In genomic region chr17:53619025-53619424, GRCh38 we compare ENCODE assay signal across 20 cellular contexts.
DNase-seq lines count a peak whose midpoint lies in the region; ATAC-seq, FAIRE-seq and TF ChIP-seq lines count a peak whose summit lies in the region.
"Had no signal": no experiment of that assay in that cellular context is flagged by ENCODE, and none has a peak within 500 bp of the region (broad histone marks: within the 10 kb centered on the region; RNA-seq: fewer than 3 reads in every experiment).

No MANE protein-coding gene starts in this region.

- H2BK20ac ChIP-seq in H1 (ENCODE audit: low read length), result no peak overlapping the region

- TF ChIP-seq POLR2A in A549 (IDR thresholded peaks at IDR 0.05; ENCODE audit: low read length) (no peak), H1 (IDR thresholded peaks at IDR 0.05; ENCODE audit: control extremely low read depth in 1 of 2, low read depth in 2 of 2, low read length in 2 of 2) (no peak)

- H3K4me3 ChIP-seq in A549 (no peak overlapping the region), H1 (ENCODE audit: extremely low read depth in 1 of 4, insufficient read depth in 2 of 4, low read depth in 3 of 4, low read length in 4 of 4) (no peak overlapping the region), smooth muscle cell (no peak overlapping the region)
- H3K4me3 ChIP-seq: HAP-1 had no signal

- H3K27ac Mint-ChIP-seq in activated naive CD4-positive, alpha-beta T cell treated with anti-CD3 and anti-CD28 coated beads, Interleukin-2, amount 50 U/mL, for 72 hours, result no peak overlapping the region
- no peak overlapping the region for H3K27ac Mint-ChIP-seq in activated CD4-positive, alpha-beta memory T cell treated with anti-CD3 and anti-CD28 coated beads, Interleukin-2, amount 10 ng/mL, durations not matched to agents 7 days and 5 days
- H3K27ac Mint-ChIP-seq: CD4-positive, alpha-beta memory T cell; HFFc6 had no signal

- H3K4me2 ChIP-seq in A549, result no peak overlapping the region
- no peak overlapping the region for H3K4me2 ChIP-seq in H1 (ENCODE audit: insufficient read depth in 1 of 2, low read depth in 2 of 2, low read length in 2 of 2)
- no peak overlapping the region for H3K4me2 ChIP-seq in smooth muscle cell

- no peak overlapping the region for H2BK5ac ChIP-seq in H1 (ENCODE audit: low read depth, low read length)

- no peak for ATAC-seq in A549
- ATAC-seq in activated naive CD4-positive, alpha-beta T cell treated with anti-CD3 and anti-CD28 coated beads, Interleukin-2, amount 50 U/mL, for 72 hours, result no peak

- no peaks in the 10 kb centered on the region for H3K23me2 ChIP-seq in H1 (ENCODE audit: low read depth, low read length)

- no peak overlapping the region for H3K4me3 Mint-ChIP-seq in activated CD4-positive, alpha-beta memory T cell treated with anti-CD3 and anti-CD28 coated beads, Interleukin-2, amount 10 ng/mL, durations not matched to agents 7 days and 5 days
- H3K4me3 Mint-ChIP-seq: CD4-positive, alpha-beta memory T cell; HFFc6 had no signal

- no peaks in the 10 kb centered on the region for H3F3A ChIP-seq in smooth muscle cell (ENCODE audit: low read depth)

- WGBS in A549 (ENCODE audit: missing lambda C conversion rate), result 22% methylated on average over 3 of the region's 3 CpGs
- 85% methylated on average over 3 of the region's 3 CpGs; no CpG with 5 or more reads in 1 of the 2 experiments for WGBS in H1 (ENCODE audit: extremely low coverage in 1 of 2, insufficient coverage in 1 of 2, insufficient read length in 1 of 2, insufficient replicate concordance in 2 of 2, low coverage in 1 of 2, low lambda C conversion rate in 2 of 2, missing lambda C conversion rate in 1 of 2), 2 experiments
- WGBS in smooth muscle cell (ENCODE audit: low lambda C conversion rate), result 54% methylated on average over 3 of the region's 3 CpGs

- CTCF ChIA-PET in A549 (lab: Yijun Ruan, JAX), result no interaction called here
- CTCF ChIA-PET in H1 (lab: Charles Lee; ENCODE audit: partially characterized antibody), result no interaction called here
- CTCF ChIA-PET in activated CD4-positive, alpha-beta memory T cell treated with anti-CD3 and anti-CD28 coated beads, Interleukin-2, amount 10 ng/mL, durations not matched to agents 7 days and 5 days (lab: Charles Lee), result no interaction called here

- peaks cover 3 to 7% of the 10 kb centered on the region in 2 donors for H3K9me3 Mint-ChIP-seq in activated naive CD4-positive, alpha-beta T cell treated with anti-CD3 and anti-CD28 coated beads, Interleukin-2, amount 50 U/mL, for 72 hours
- H3K9me3 Mint-ChIP-seq in activated CD4-positive, alpha-beta memory T cell treated with anti-CD3 and anti-CD28 coated beads, Interleukin-2, amount 10 ng/mL, durations not matched to agents 7 days and 5 days, result no peaks in the 10 kb centered on the region

- TF ChIP-seq RAD21 in A549 (conservative IDR thresholded peaks at IDR 0.05 in 1 of 2, IDR thresholded peaks at IDR 0.05 in 1 of 2), result no peak
- TF ChIP-seq RAD21 in H1 (IDR thresholded peaks at IDR 0.05 in 1 of 2, conservative IDR thresholded peaks at IDR 0.05 in 1 of 2; ENCODE audit: low read depth in 2 of 2, low read length in 2 of 2), result no peak

- peak; percentile 59 for FAIRE-seq in A549 (lab: Jason Lieb, UNC)
- peak; percentile 33 for FAIRE-seq in HTR-8/SVneo (lab: Jason Lieb, UNC)
- no peak for FAIRE-seq in H1 (lab: Jason Lieb, UNC)
- FAIRE-seq: GM12891, GM18507 had no signal

- no peaks in the 10 kb centered on the region for H3K36me3 Mint-ChIP-seq in activated naive CD4-positive, alpha-beta T cell treated with anti-CD3 and anti-CD28 coated beads, Interleukin-2, amount 50 U/mL, for 72 hours
- no peaks in the 10 kb centered on the region for H3K36me3 Mint-ChIP-seq in activated CD4-positive, alpha-beta memory T cell treated with anti-CD3 and anti-CD28 coated beads, Interleukin-2, amount 10 ng/mL, durations not matched to agents 7 days and 5 days (ENCODE audit: low read depth)
- H3K36me3 Mint-ChIP-seq: CD4-positive, alpha-beta memory T cell had no signal

- no peak overlapping the region for H2AFZ ChIP-seq in H1 (ENCODE audit: low read length)
- peak overlapping the region; percentile 25 for H2AFZ ChIP-seq in smooth muscle cell (ENCODE audit: low read depth)

- no peaks in the 10 kb centered on the region for H3K9me3 ChIP-seq in A549
- H3K9me3 ChIP-seq in H1 (ENCODE audit: insufficient read depth in 2 of 2, low read depth in 1 of 2, low read length in 1 of 2), result no peaks in the 10 kb centered on the region
- H3K9me3 ChIP-seq in smooth muscle cell (replicated peaks; ENCODE audit: low read depth), result no peaks in the 10 kb centered on the region
- H3K9me3 ChIP-seq: HAP-1 had no signal

- no peak overlapping the region for H3K9ac ChIP-seq in H1 (replicated peaks in 1 of 4; ENCODE audit: extremely low read depth in 1 of 4, low read depth in 3 of 4, low read length in 3 of 4)
- no peak overlapping the region for H3K9ac ChIP-seq in smooth muscle cell (ENCODE audit: low read depth)

- no peak overlapping the region for H4K5ac ChIP-seq in H1 (ENCODE audit: insufficient read length, low read depth, low read length)

- no peak overlapping the region for H3K27ac ChIP-seq in A549
- H3K27ac ChIP-seq in H1 (ENCODE audit: low read depth, low read length), result no peak overlapping the region
- no peak overlapping the region for H3K27ac ChIP-seq in smooth muscle cell (ENCODE audit: low read depth)

- no peak overlapping the region for H3K56ac ChIP-seq in H1 (replicated peaks; ENCODE audit: insufficient read length, low read depth, low read length)

- H4K91ac ChIP-seq in H1 (replicated peaks; ENCODE audit: insufficient read length, low read length), result no peak overlapping the region

- peak overlapping the region; percentile 18 for H2BK120ac ChIP-seq in H1 (replicated peaks; ENCODE audit: low read depth, low read length)

- no peak overlapping the region for H2BK15ac ChIP-seq in H1 (ENCODE audit: low read length)

- H3K79me2 ChIP-seq in H1 (ENCODE audit: control insufficient read depth in 1 of 2, insufficient read depth in 2 of 2, low read length in 2 of 2) (no peaks in the 10 kb centered on the region), smooth muscle cell (ENCODE audit: low read depth) (no peaks in the 10 kb centered on the region)

- H2AK5ac ChIP-seq in H1 (ENCODE audit: low read depth, low read length), result no peak overlapping the region

- no peak for DNase-seq in A549 (ENCODE audit: low read depth in 1 of 2, low spot score in 1 of 2)
- no peak for DNase-seq in HTR-8/SVneo (ENCODE audit: insufficient read length, low spot score)
- no peak for DNase-seq in H1 (ENCODE audit: low read depth in 1 of 2, low spot score in 2 of 2)
- no peak for DNase-seq in smooth muscle cell (lab: John Stamatoyannopoulos, UW; ENCODE audit: unreplicated experiment)
- DNase-seq in LoVo (ENCODE audit: low spot score), result no peak
- DNase-seq in activated naive CD4-positive, alpha-beta T cell treated with anti-CD3 and anti-CD28 coated beads, Interleukin-2, amount 50 U/mL, for 72 hours (ENCODE audit: low spot score in 2 of 2), result no peak
- DNase-seq in activated CD4-positive, alpha-beta memory T cell treated with anti-CD3 and anti-CD28 coated beads, Interleukin-2, amount 10 ng/mL, durations not matched to agents 7 days and 5 days, result no peak
- DNase-seq: 8988T; C1 segment of cervical spinal cord; Calu3; CD4-positive, alpha-beta memory T cell; COR-L47; DMS53; DMS79 treated with DMSO at 0.1 percent for 48 hours; GF-D8; GOT3; HFFc6 had no signal

- TF ChIP-seq EP300 in A549 (IDR thresholded peaks at IDR 0.05) (no peak), H1 (IDR thresholded peaks at IDR 0.05; ENCODE audit: borderline replicate concordance in 1 of 2, low read depth in 2 of 2, low read length in 2 of 2) (no peak)

- H2BK12ac ChIP-seq in H1 (ENCODE audit: low read depth, low read length), result no peak overlapping the region

- no peaks in the 10 kb centered on the region for H3K79me1 ChIP-seq in H1 (ENCODE audit: low read depth, low read length)

- H3K4me1 ChIP-seq in A549, result peaks cover 4% of the 10 kb centered on the region; the same call in 1 of the 3 replicates
- no peaks in the 10 kb centered on the region for H3K4me1 ChIP-seq in H1 (replicated peaks in 1 of 4; ENCODE audit: control insufficient read depth in 3 of 4, insufficient read depth in 4 of 4, low read length in 3 of 4)
- no peaks in the 10 kb centered on the region for H3K4me1 ChIP-seq in smooth muscle cell (ENCODE audit: low read depth)
- H3K4me1 ChIP-seq: HAP-1 had no signal

- no peak overlapping the region for H3K14ac ChIP-seq in H1 (ENCODE audit: insufficient read length)

- no peaks in the 10 kb centered on the region for H3K27me3 Mint-ChIP-seq in activated CD4-positive, alpha-beta memory T cell treated with anti-CD3 and anti-CD28 coated beads, Interleukin-2, amount 10 ng/mL, durations not matched to agents 7 days and 5 days
- H3K27me3 Mint-ChIP-seq: CD4-positive, alpha-beta memory T cell had no signal

- POLR2A ChIA-PET in A549 (lab: Yijun Ruan, JAX), result no interaction called here
- POLR2A ChIA-PET in H1 (lab: Charles Lee; ENCODE audit: partially characterized antibody), result no interaction called here
- POLR2A ChIA-PET in activated CD4-positive, alpha-beta memory T cell treated with anti-CD3 and anti-CD28 coated beads, Interleukin-2, amount 10 ng/mL, durations not matched to agents 7 days and 5 days (lab: Charles Lee), result no interaction called here

- TF ChIP-seq CTCF in A549 (IDR thresholded peaks at IDR 0.05) (no peak), H1 (IDR thresholded peaks at IDR 0.05; ENCODE audit: control extremely low read depth in 1 of 3, insufficient read depth in 1 of 3, low read depth in 1 of 3, low read length in 3 of 3) (no peak), smooth muscle cell (IDR thresholded peaks at IDR 0.05; ENCODE audit: borderline replicate concordance, insufficient read depth, poor library complexity, severe bottlenecking) (no peak)

- H4K8ac ChIP-seq in H1 (ENCODE audit: extremely low read depth, insufficient read depth, low read length), result no peak overlapping the region

- no peaks in the 10 kb centered on the region for H4K20me1 ChIP-seq in H1 (replicated peaks in 1 of 2; ENCODE audit: control insufficient read depth in 1 of 2, insufficient read depth in 2 of 2, low read length in 2 of 2)
- no peaks in the 10 kb centered on the region for H4K20me1 ChIP-seq in smooth muscle cell (ENCODE audit: low read depth)

- H3K23ac ChIP-seq in H1 (ENCODE audit: insufficient read length), result no peak overlapping the region

- no peak overlapping the region for H3K18ac ChIP-seq in H1 (ENCODE audit: extremely low read depth, low read length)

- H3K27me3 ChIP-seq in H1 (replicated peaks in 1 of 4; ENCODE audit: control insufficient read depth in 3 of 4, extremely low read depth in 1 of 4, insufficient read depth in 3 of 4, low read length in 3 of 4) (no peaks in the 10 kb centered on the region), smooth muscle cell (ENCODE audit: low read depth) (no peaks in the 10 kb centered on the region)

- H3K4ac ChIP-seq in H1 (replicated peaks; ENCODE audit: insufficient read length, low read depth, low read length), result no peak overlapping the region

- H3K36me3 ChIP-seq in H1 (ENCODE audit: control insufficient read depth in 2 of 4, insufficient read depth in 4 of 4, low read length in 3 of 4), result no peaks in the 10 kb centered on the region
- no peaks in the 10 kb centered on the region for H3K36me3 ChIP-seq in smooth muscle cell (ENCODE audit: low read depth)
- H3K36me3 ChIP-seq: HAP-1 had no signal

- no peaks in the 10 kb centered on the region for H3K4me1 Mint-ChIP-seq in activated CD4-positive, alpha-beta memory T cell treated with anti-CD3 and anti-CD28 coated beads, Interleukin-2, amount 10 ng/mL, durations not matched to agents 7 days and 5 days
- H3K4me1 Mint-ChIP-seq: CD4-positive, alpha-beta memory T cell had no signal
